22 cellular contexts compared by ENCODE assay signal in the genomic region with DNA sequence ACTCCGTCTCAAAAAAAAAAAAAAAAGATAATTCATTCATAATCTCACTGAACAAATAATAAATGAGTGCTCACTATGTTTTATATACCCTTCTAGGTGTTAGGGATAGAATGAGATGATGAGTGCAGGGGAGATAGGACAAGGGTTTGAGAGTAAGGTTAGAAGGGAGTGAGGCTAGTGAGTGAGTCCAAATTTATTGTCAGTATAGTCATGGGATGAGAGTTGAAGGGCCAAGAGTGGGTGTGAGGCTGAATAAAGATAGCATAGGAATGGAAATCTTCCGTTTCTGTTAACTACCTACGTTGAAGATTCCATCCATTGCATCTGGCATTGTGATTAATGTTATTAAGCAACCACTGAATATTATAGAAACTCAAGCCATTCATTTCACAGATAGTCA. TPM values are rescaled to one million over a fixed set of nuclear protein-coding genes. Genes with fewer than 3 reads are reported as not detected.
A peak's percentile ranks its signal among the peaks of the same experiment; 100 is the strongest.
DNase-seq lines count a peak whose midpoint lies in the region; ATAC-seq, FAIRE-seq and TF ChIP-seq lines count a peak whose summit lies in the region.
"Had no signal": no experiment of that assay in that cellular context is flagged by ENCODE, and none has a peak within 500 bp of the region (broad histone marks: within the 10 kb centered on the region; RNA-seq: fewer than 3 reads in every experiment).

No MANE protein-coding gene starts in this region.

- H3K18ac ChIP-seq in IMR-90 (ENCODE audit: low read depth, low read length) (no peak overlapping the region), trophoblast cell (ENCODE audit: low read length) (no peak overlapping the region)

- H3K23ac ChIP-seq in IMR-90 (ENCODE audit: low read depth, low read length): no peak overlapping the region
- no peak overlapping the region for H3K23ac ChIP-seq in trophoblast cell (ENCODE audit: low read length)

- H4K5ac ChIP-seq in IMR-90 (ENCODE audit: low read depth, low read length): no peak overlapping the region

- no peaks in the 10 kb centered on the region for H3K9me3 ChIP-seq in IMR-90 (ENCODE audit: control insufficient read depth, insufficient read depth, low read length)
- no peaks in the 10 kb centered on the region for H3K9me3 ChIP-seq in K562 (replicated peaks; ENCODE audit: control insufficient read depth, insufficient read depth, low read depth, low read length)
- H3K9me3 ChIP-seq in trophoblast cell (ENCODE audit: insufficient read depth, low read depth, low read length): no peaks in the 10 kb centered on the region
- H3K9me3 ChIP-seq in gastroesophageal sphincter: no peaks in the 10 kb centered on the region

- no peak for ATAC-seq in IMR-90 (ENCODE audit: low read depth)
- no peak for ATAC-seq in K562
- ATAC-seq in gastroesophageal sphincter: no peak

- H3K4me3 ChIP-seq in IMR-90 (ENCODE audit: insufficient read depth, low read depth, low read length) (no peak overlapping the region), K562 (no peak overlapping the region), trophoblast cell (ENCODE audit: low read depth, low read length) (no peak overlapping the region), gastroesophageal sphincter (no peak overlapping the region)
- H3K4me3 ChIP-seq: SK-N-MC had no signal

- DNase-seq in GM19239 (ENCODE audit: insufficient read length, low spot score): no peak
- no peak for DNase-seq in IMR-90
- no peak for DNase-seq in K562 (ENCODE audit: extremely low read depth in 1 of 4, low spot score in 3 of 4)
- peak in 1 of 2 donors; percentile 8 for DNase-seq in trophoblast cell
- no peak for DNase-seq in NCI-H1436 treated with DMSO at 0.1 percent for 48 hours (lab: John Stamatoyannopoulos, UW)
- no peak for DNase-seq in AML-193 (lab: John Stamatoyannopoulos, UW)
- DNase-seq: COR-L47, GF-D8, KBM-7, NCI-H1048, NCI-H1694, NCI-H2107, NCI-H2227 treated with DMSO at 0.1 percent for 48 hours, NCI-H524 treated with DMSO at 0.1 percent for 48 hours, Right ventricle myocardium superior had no signal

- H3K27me3 ChIP-seq in IMR-90 (ENCODE audit: control insufficient read depth, insufficient read depth, low read length) (no peaks in the 10 kb centered on the region), K562 (ENCODE audit: control insufficient read depth in 2 of 2, insufficient read depth in 2 of 2, low read length in 2 of 2) (no peaks in the 10 kb centered on the region), trophoblast cell (ENCODE audit: insufficient read depth, low read length) (no peaks in the 10 kb centered on the region), gastroesophageal sphincter (no peaks in the 10 kb centered on the region)

- H4K20me1 ChIP-seq in IMR-90 (ENCODE audit: insufficient read depth, low read length) (peaks cover 83% of the 10 kb centered on the region), K562 (replicated peaks; ENCODE audit: control insufficient read depth, insufficient read depth, low read length) (peaks cover 13% of the 10 kb centered on the region; the same call in 1 of the 2 replicates)

- TF ChIP-seq CTCF in IMR-90 (conservative IDR thresholded peaks at IDR 0.05; ENCODE audit: low read depth, low read length): no peak
- TF ChIP-seq CTCF in K562 (IDR thresholded peaks at IDR 0.05 in 2 of 3, conservative IDR thresholded peaks at IDR 0.05 in 1 of 3; ENCODE audit: insufficient read depth in 2 of 3, low read depth in 1 of 3, low read length in 3 of 3): no peak
- no peak for TF ChIP-seq CTCF in gastroesophageal sphincter (IDR thresholded peaks at IDR 0.05)

- no peak overlapping the region for H3K56ac ChIP-seq in IMR-90 (ENCODE audit: extremely low read depth, insufficient read depth, low read length)

- H3K79me2 ChIP-seq in K562 (ENCODE audit: control insufficient read depth, insufficient read depth, low read length) (peaks cover 98% of the 10 kb centered on the region), trophoblast cell (ENCODE audit: control insufficient read depth, insufficient read depth, low read length, poor library complexity) (peaks cover 8% of the 10 kb centered on the region)

- BruUV-seq in IMR-90 (replicated peaks; lab: Mats Ljungman, UMichigan): no TSS peak
- BruUV-seq in K562 (replicated peaks; lab: Mats Ljungman, UMichigan): no TSS peak

- POLR2A ChIA-PET in IMR-90 (lab: Charles Lee; ENCODE audit: unreplicated experiment): no interaction called here
- POLR2A ChIA-PET in K562 (lab: Yijun Ruan, JAX): interaction anchor here (0.8 to 1.9 kb wide), 5 partner anchors 10 to 19 kb away, joined by 3 to 9 read pairs (median 5); a partner anchor contains a TSS

- TF ChIP-seq RAD21 in IMR-90 (IDR thresholded peaks at IDR 0.05; ENCODE audit: low read length): no peak
- TF ChIP-seq RAD21 in K562 (CRISPR knock-in tag; conservative IDR thresholded peaks at IDR 0.05 in 1 of 2, IDR thresholded peaks at IDR 0.05 in 1 of 2): no peak

- H3K4me2 ChIP-seq in IMR-90 (ENCODE audit: low read depth, low read length) (no peak overlapping the region), K562 (ENCODE audit: insufficient read depth, low read length) (no peak overlapping the region), trophoblast cell (ENCODE audit: low read length) (no peak overlapping the region)

- H2AK5ac ChIP-seq in IMR-90 (ENCODE audit: low read depth, low read length): no peak overlapping the region
- H2AK5ac ChIP-seq in trophoblast cell (ENCODE audit: low read length): no peak overlapping the region

- no peak overlapping the region for H2AFZ ChIP-seq in IMR-90 (replicated peaks; ENCODE audit: low read length, poor library complexity)
- no peak overlapping the region for H2AFZ ChIP-seq in K562 (ENCODE audit: low read depth, low read length)
- no peak overlapping the region for H2AFZ ChIP-seq in trophoblast cell (ENCODE audit: insufficient read depth, low read length, poor library complexity)

- no peaks in the 10 kb centered on the region for H3K36me3 ChIP-seq in IMR-90 (ENCODE audit: control insufficient read depth, insufficient read depth, low read length)
- no peaks in the 10 kb centered on the region for H3K36me3 ChIP-seq in K562 (ENCODE audit: control insufficient read depth, insufficient read depth, low read length)
- H3K36me3 ChIP-seq in trophoblast cell (ENCODE audit: control insufficient read depth in 1 of 2, insufficient read depth in 2 of 2, low read length in 2 of 2): no peaks in the 10 kb centered on the region
- H3K36me3 ChIP-seq in gastroesophageal sphincter: no peaks in the 10 kb centered on the region

- FAIRE-seq in GM19239 (lab: Jason Lieb, UNC) (peak; percentile 42), K562 (lab: Jason Lieb, UNC) (no peak)
- FAIRE-seq: H54 had no signal

- no peak overlapping the region for H4K12ac ChIP-seq in trophoblast cell (ENCODE audit: low read depth, low read length)

- intact Hi-C loops in IMR-90 (cut with micrococcal nuclease): no loop called here
- intact Hi-C loops in K562 (cut with micrococcal nuclease): no loop called here

- no CpG with 5 or more reads among the region's 3 CpGs for WGBS in IMR-90 (ENCODE audit: extremely low coverage in 2 of 2, insufficient read length in 1 of 2), 2 experiments
- 92% methylated on average over 3 of the region's 3 CpGs for WGBS in K562 (ENCODE audit: insufficient coverage, low coverage, missing lambda C conversion rate)
- WGBS in trophoblast cell (ENCODE audit: extremely low coverage, insufficient coverage, insufficient read length): no CpG with 5 or more reads among the region's 3 CpGs
- 83 to 85% methylated on average over 2 to 3 of the region's 3 CpGs for WGBS in gastroesophageal sphincter (ENCODE audit: low coverage in 1 of 2), 2 donors

- H3K4ac ChIP-seq in IMR-90 (ENCODE audit: low read depth, low read length) (no peak overlapping the region), trophoblast cell (ENCODE audit: low read depth, low read length) (peak overlapping the region; percentile 52)

- CTCF ChIA-PET in IMR-90 (lab: Yijun Ruan, JAX) (interaction anchor here (0.5 kb wide), 1 partner anchor 283 kb away, joined by 3 read pairs; no protein-coding TSS in a partner anchor), K562 (lab: Yijun Ruan, JAX; ENCODE audit: low intra/inter-chr PET ratio) (no interaction called here)

- TF ChIP-seq EP300 in K562 (IDR thresholded peaks at IDR 0.05; ENCODE audit: low read length): no peak
- no peak for TF ChIP-seq EP300 in gastroesophageal sphincter (IDR thresholded peaks at IDR 0.05)

- H3K27ac ChIP-seq in IMR-90 (ENCODE audit: insufficient read depth, low read length): no peak overlapping the region
- no peak overlapping the region for H3K27ac ChIP-seq in K562 (ENCODE audit: extremely low read depth, low read depth, low read length)
- no peak overlapping the region for H3K27ac ChIP-seq in trophoblast cell (ENCODE audit: low read depth, low read length)
- no peak overlapping the region for H3K27ac ChIP-seq in gastroesophageal sphincter
- H3K27ac ChIP-seq: C4-2B, SK-N-MC had no signal

- H3K79me1 ChIP-seq in IMR-90 (ENCODE audit: low read depth in 1 of 2, low read length in 2 of 2) (peaks cover 0 to 67% of the 10 kb centered on the region in 2 experiments; a peak in 3 of 4 replicates), trophoblast cell (ENCODE audit: low read length) (no peaks in the 10 kb centered on the region)

- H2BK5ac ChIP-seq in IMR-90 (ENCODE audit: low read depth, low read length, poor library complexity, severe bottlenecking) (peak overlapping the region; percentile 29), trophoblast cell (ENCODE audit: low read depth, low read length, poor library complexity) (no peak overlapping the region)

- H3K9me1 ChIP-seq in IMR-90 (ENCODE audit: insufficient read depth, low read length): peaks cover 13% of the 10 kb centered on the region
- H3K9me1 ChIP-seq in K562 (ENCODE audit: control insufficient read depth, insufficient read depth, low read length): no peaks in the 10 kb centered on the region

- H4K8ac ChIP-seq in IMR-90 (ENCODE audit: low read depth in 2 of 2, low read length in 2 of 2) (no peak overlapping the region), trophoblast cell (ENCODE audit: low read depth, low read length) (no peak overlapping the region)

- no peak overlapping the region for H2BK20ac ChIP-seq in IMR-90 (ENCODE audit: low read depth, low read length)

- dilution Hi-C loops in IMR-90 (cut with HindIII; ENCODE audit: low sequenced_read_pairs, unreplicated experiment): no loop called here

- in situ Hi-C loops in IMR-90 (cut with MboI; ENCODE audit: low sequenced_read_pairs): no loop called here
- in situ Hi-C loops in K562 (cut with MboI): no loop called here

- no peak overlapping the region for H4K91ac ChIP-seq in IMR-90 (ENCODE audit: insufficient read depth, low read depth, low read length)
- H4K91ac ChIP-seq in trophoblast cell (ENCODE audit: low read depth, low read length): no peak overlapping the region

- H3K9ac ChIP-seq in IMR-90 (ENCODE audit: low read depth, low read length) (no peak overlapping the region), K562 (ENCODE audit: insufficient read depth in 1 of 2, low read depth in 2 of 2, low read length in 2 of 2) (no peak overlapping the region), trophoblast cell (ENCODE audit: low read length) (no peak overlapping the region)

- H2AK9ac ChIP-seq in IMR-90 (replicated peaks; ENCODE audit: low read depth, low read length, poor library complexity): no peak overlapping the region

- H3K14ac ChIP-seq in IMR-90 (replicated peaks; ENCODE audit: low read depth, low read length): no peak overlapping the region
- no peak overlapping the region for H3K14ac ChIP-seq in trophoblast cell (ENCODE audit: low read length)

- H2BK15ac ChIP-seq in IMR-90 (ENCODE audit: low read depth, low read length): no peak overlapping the region

- no peak overlapping the region for H2BK120ac ChIP-seq in IMR-90 (ENCODE audit: low read depth, low read length)
- H2BK120ac ChIP-seq in trophoblast cell (ENCODE audit: insufficient read depth, low read length, poor library complexity): no peak overlapping the region

- TF ChIP-seq POLR2A in IMR-90 (IDR thresholded peaks at IDR 0.05; ENCODE audit: low read depth, low read length) (no peak), K562 (conservative IDR thresholded peaks at IDR 0.05) (no peak), gastroesophageal sphincter (IDR thresholded peaks at IDR 0.05) (no peak)

- no peak overlapping the region for H2BK12ac ChIP-seq in trophoblast cell (ENCODE audit: low read length)

- H3K4me1 ChIP-seq in IMR-90 (ENCODE audit: control insufficient read depth, insufficient read depth, low read length) (peaks cover 7% of the 10 kb centered on the region), K562 (replicated peaks in 1 of 2; ENCODE audit: control insufficient read depth in 2 of 2, insufficient read depth in 2 of 2, low read length in 2 of 2) (peaks cover 4 to 7% of the 10 kb centered on the region in 2 experiments), trophoblast cell (ENCODE audit: control insufficient read depth in 1 of 2, insufficient read depth in 2 of 2, low read length in 2 of 2) (peaks cover 4 to 9% of the 10 kb centered on the region in 2 experiments), gastroesophageal sphincter (peaks cover 14 to 88% (median 27%) of the 10 kb centered on the region in 3 donors)

RNA-seq across cellular contexts. Expression of a gene that starts 16.8 kb away (rescaled TPM):
- 14.9 and 25.0 TPM in 2 replicates for total RNA-seq in IMR-90 (2012; rRNA removed)
- 4.8 and 5.9 TPM in 2 replicates for polyA plus RNA-seq in IMR-90 (2012; rRNA removed)
- polyA plus RNA-seq in IMR-90 (2012; cell fraction: cytosol; rRNA removed): 0.90 and 0.98 TPM in 2 replicates
- 0.58 and 3.0 TPM in 2 replicates for polyA plus RNA-seq in IMR-90 (2012; cell fraction: nucleus; rRNA removed; ENCODE audit: low replicate concordance)
- total RNA-seq in K562 (2011; cell fraction: chromatin; rRNA removed; ENCODE audit: low replicate concordance): 4.4 and 10.9 TPM in 2 replicates
- 3.5 and 3.9 TPM in 2 replicates for total RNA-seq in K562 (2011; cell fraction: nucleolus; rRNA removed)
- 8.6 and 16.3 TPM in 2 replicates for total RNA-seq in K562 (2011; cell fraction: nucleoplasm; rRNA removed)
- 7.1 and 7.9 TPM in 2 replicates for total RNA-seq in K562 (2014; rRNA removed)
- total RNA-seq in K562 (2014; rRNA removed; fragmentation: Illumina TruSeq; extraction: Trizol): 12.9 and 14.3 TPM in 2 replicates
- 11.0 and 11.9 TPM in 2 replicates for total RNA-seq in K562 (2015; rRNA removed; fragmentation: Illumina TruSeq; extraction: Trizol)
- total RNA-seq in K562 (2021): 9.1 TPM in 2 replicates
- polyA plus RNA-seq in K562 (2011; rRNA removed): 8.8 and 13.2 TPM in 2 replicates
- 2.1 and 5.2 TPM in 2 replicates for polyA plus RNA-seq in K562 (2011; cell fraction: cytosol; rRNA removed)
- 1.5 and 2.5 TPM in 2 replicates for polyA plus RNA-seq in K562 (2011; cell fraction: nucleus; rRNA removed)
- polyA plus RNA-seq in K562 (2012): 7.9 and 9.5 TPM in 2 replicates
- polyA plus RNA-seq in K562 (2014; fragmentation: Illumina TruSeq; extraction: Trizol): 8.5 and 8.9 TPM in 2 replicates
- polyA plus RNA-seq in K562 (2014; fragmentation: Nextera tagmentation; extraction: Ambion mirVana): 1 to 10 TPM; 6.9 to 8.0 TPM
- 6.3 and 6.8 TPM in 2 replicates for polyA plus RNA-seq in K562 (2014; rRNA removed)
- 23.7 and 24.6 TPM in 2 replicates for polyA minus RNA-seq in K562 (2011; rRNA and poly(A)+ RNA removed)
- 5.8 and 6.5 TPM in 2 replicates for polyA minus RNA-seq in K562 (2011; cell fraction: cytosol; rRNA and poly(A)+ RNA removed)
- 5.3 and 10.7 TPM in 2 replicates for polyA minus RNA-seq in K562 (2011; cell fraction: nucleus; rRNA and poly(A)+ RNA removed)
- polyA plus RNA-seq in trophoblast cell (2013): 6.9 and 7.0 TPM in 2 replicates
- 1 to 10 TPM; 6.6 to 9.4 (median 8.0) TPM for total RNA-seq in gastroesophageal sphincter

RNA-seq across cellular contexts. Expression of a gene that starts 25.6 kb away (rescaled TPM):
- under 0.01 TPM in 1 of 2 replicates, not detected in the other for total RNA-seq in IMR-90 (2012; rRNA removed)
- not detected in 2 replicates for polyA plus RNA-seq in IMR-90 (2012; rRNA removed)
- not detected in 2 replicates for polyA plus RNA-seq in IMR-90 (2012; cell fraction: cytosol; rRNA removed)
- polyA plus RNA-seq in IMR-90 (2012; cell fraction: nucleus; rRNA removed; ENCODE audit: low replicate concordance): 0.09 TPM in 1 of 2 replicates, not detected in the other
- total RNA-seq in K562 (2011; cell fraction: chromatin; rRNA removed; ENCODE audit: low replicate concordance): not detected in 2 replicates
- total RNA-seq in K562 (2011; cell fraction: nucleolus; rRNA removed): under 0.01 TPM in 1 of 2 replicates, not detected in the other
- total RNA-seq in K562 (2011; cell fraction: nucleoplasm; rRNA removed): 0.29 TPM in 1 of 2 replicates, not detected in the other
- total RNA-seq in K562 (2014; rRNA removed): not detected in 2 replicates
- 0.04 TPM in 1 of 2 replicates, not detected in the other for total RNA-seq in K562 (2014; rRNA removed; fragmentation: Illumina TruSeq; extraction: Trizol)
- total RNA-seq in K562 (2015; rRNA removed; fragmentation: Illumina TruSeq; extraction: Trizol): 0.15 TPM in 1 of 2 replicates, not detected in the other
- not detected in 2 replicates for total RNA-seq in K562 (2021)
- 0.15 TPM in 1 of 2 replicates, not detected in the other for polyA plus RNA-seq in K562 (2011; rRNA removed)
- polyA plus RNA-seq in K562 (2011; cell fraction: cytosol; rRNA removed): 0.01 TPM in 1 of 2 replicates, not detected in the other
- polyA plus RNA-seq in K562 (2011; cell fraction: nucleus; rRNA removed): not detected in 2 replicates
- polyA plus RNA-seq in K562 (2012): 0.90 and 1.3 TPM in 2 replicates
- polyA plus RNA-seq in K562 (2014; fragmentation: Illumina TruSeq; extraction: Trizol): not detected in 2 replicates
- polyA plus RNA-seq in K562 (2014; fragmentation: Nextera tagmentation; extraction: Ambion mirVana): 1 to 10 TPM in 1 of 2 experiments, under 1 TPM in 1; 0.65 to 1.1 TPM
- 0.25 TPM in 1 of 2 replicates, not detected in the other for polyA plus RNA-seq in K562 (2014; rRNA removed)
- polyA minus RNA-seq in K562 (2011; rRNA and poly(A)+ RNA removed): 0.28 and 0.54 TPM in 2 replicates
- not detected in 2 replicates for polyA minus RNA-seq in K562 (2011; cell fraction: cytosol; rRNA and poly(A)+ RNA removed)
- polyA minus RNA-seq in K562 (2011; cell fraction: nucleus; rRNA and poly(A)+ RNA removed): 0.89 TPM in 1 of 2 replicates, not detected in the other
- not detected in 2 replicates for polyA plus RNA-seq in trophoblast cell (2013)
- total RNA-seq in gastroesophageal sphincter: not detected
- total RNA-seq: A673, Daoy, HT1080 had no signal

RNA-seq across cellular contexts. Expression of a gene that starts 54.2 kb away (rescaled TPM):
- 0.28 and 0.36 TPM in 2 replicates for total RNA-seq in IMR-90 (2012; rRNA removed)
- 0.17 and 0.26 TPM in 2 replicates for polyA plus RNA-seq in IMR-90 (2012; rRNA removed)
- 0.07 TPM in 1 of 2 replicates, not detected in the other for polyA plus RNA-seq in IMR-90 (2012; cell fraction: cytosol; rRNA removed)
- 0.10 TPM in 1 of 2 replicates, not detected in the other for polyA plus RNA-seq in IMR-90 (2012; cell fraction: nucleus; rRNA removed; ENCODE audit: low replicate concordance)
- not detected in 2 replicates for total RNA-seq in K562 (2011; cell fraction: chromatin; rRNA removed; ENCODE audit: low replicate concordance)
- not detected in 2 replicates for total RNA-seq in K562 (2011; cell fraction: nucleolus; rRNA removed)
- not detected in 2 replicates for total RNA-seq in K562 (2011; cell fraction: nucleoplasm; rRNA removed)
- total RNA-seq in K562 (2014; rRNA removed): 0.33 TPM in 1 of 2 replicates, not detected in the other
- 0.25 and 0.29 TPM in 2 replicates for total RNA-seq in K562 (2014; rRNA removed; fragmentation: Illumina TruSeq; extraction: Trizol)
- total RNA-seq in K562 (2015; rRNA removed; fragmentation: Illumina TruSeq; extraction: Trizol): 0.33 and 0.60 TPM in 2 replicates
- total RNA-seq in K562 (2021): 0.16 and 0.47 TPM in 2 replicates
- polyA plus RNA-seq in K562 (2011; rRNA removed): 0.27 and 0.32 TPM in 2 replicates
- 0.19 TPM in 1 of 2 replicates, not detected in the other for polyA plus RNA-seq in K562 (2011; cell fraction: cytosol; rRNA removed)
- 0.37 TPM in 1 of 2 replicates, not detected in the other for polyA plus RNA-seq in K562 (2011; cell fraction: nucleus; rRNA removed)
- polyA plus RNA-seq in K562 (2012): 0.42 and 0.46 TPM in 2 replicates
- 0.52 and 0.90 TPM in 2 replicates for polyA plus RNA-seq in K562 (2014; fragmentation: Illumina TruSeq; extraction: Trizol)
- under 1 TPM; 0.06 to 0.22 TPM for polyA plus RNA-seq in K562 (2014; fragmentation: Nextera tagmentation; extraction: Ambion mirVana)
- 0.07 TPM in 1 of 2 replicates, not detected in the other for polyA plus RNA-seq in K562 (2014; rRNA removed)
- 0.63 and 0.81 TPM in 2 replicates for polyA minus RNA-seq in K562 (2011; rRNA and poly(A)+ RNA removed)
- polyA minus RNA-seq in K562 (2011; cell fraction: cytosol; rRNA and poly(A)+ RNA removed): not detected in 2 replicates
- 0.13 TPM in 1 of 2 replicates, not detected in the other for polyA minus RNA-seq in K562 (2011; cell fraction: nucleus; rRNA and poly(A)+ RNA removed)
- 0.04 TPM in 1 of 2 replicates, not detected in the other for polyA plus RNA-seq in trophoblast cell (2013)
- not detected for total RNA-seq in gastroesophageal sphincter
- total RNA-seq: A673, Right ventricle myocardium superior had no signal

RNA-seq across cellular contexts. Expression of a gene that starts 54.4 kb away (rescaled TPM):
- total RNA-seq in IMR-90 (2012; rRNA removed) (50.3 and 61.5 TPM in 2 replicates), K562 (2014; rRNA removed) (51.0 and 57.1 TPM in 2 replicates), K562 (2014; rRNA removed; fragmentation: Illumina TruSeq; extraction: Trizol) (11.5 and 17.8 TPM in 2 replicates), K562 (2015; rRNA removed; fragmentation: Illumina TruSeq; extraction: Trizol) (27.1 and 28.4 TPM in 2 replicates), K562 (2021) (74.1 and 77.7 TPM in 2 replicates), gastroesophageal sphincter (10 to 100 TPM; 28.9 to 38.0 (median 35.6) TPM)
- polyA plus RNA-seq in IMR-90 (2012; rRNA removed) (103 and 116 TPM in 2 replicates), K562 (2011; rRNA removed) (28.2 and 67.7 TPM in 2 replicates), K562 (2014; fragmentation: Illumina TruSeq; extraction: Trizol) (48.2 and 51.1 TPM in 2 replicates), K562 (2014; fragmentation: Nextera tagmentation; extraction: Ambion mirVana) (1 to 10 TPM; 2.0 to 4.0 TPM), K562 (2014; rRNA removed) (43.8 and 55.6 TPM in 2 replicates)
- polyA plus RNA-seq in IMR-90 (2012; cell fraction: cytosol; rRNA removed): 64.5 and 81.2 TPM in 2 replicates
- polyA plus RNA-seq in IMR-90 (2012; cell fraction: nucleus; rRNA removed; ENCODE audit: low replicate concordance): 569 and 1,268 TPM in 2 replicates
- 140 and 447 TPM in 2 replicates for total RNA-seq in K562 (2011; cell fraction: chromatin; rRNA removed; ENCODE audit: low replicate concordance)
- total RNA-seq in K562 (2011; cell fraction: nucleolus; rRNA removed): 236 and 252 TPM in 2 replicates
- total RNA-seq in K562 (2011; cell fraction: nucleoplasm; rRNA removed): 132 and 154 TPM in 2 replicates
- polyA plus RNA-seq in K562 (2011; cell fraction: cytosol; rRNA removed): 33.1 and 34.0 TPM in 2 replicates
- 436 and 581 TPM in 2 replicates for polyA plus RNA-seq in K562 (2011; cell fraction: nucleus; rRNA removed)
- 54.7 and 59.0 TPM in 2 replicates for polyA plus RNA-seq in K562 (2012)
- 21.0 and 24.7 TPM in 2 replicates for polyA minus RNA-seq in K562 (2011; rRNA and poly(A)+ RNA removed)
- polyA minus RNA-seq in K562 (2011; cell fraction: cytosol; rRNA and poly(A)+ RNA removed): 32.1 and 40.5 TPM in 2 replicates
- polyA minus RNA-seq in K562 (2011; cell fraction: nucleus; rRNA and poly(A)+ RNA removed): 99.8 and 119 TPM in 2 replicates
- 31.5 and 36.1 TPM in 2 replicates for polyA plus RNA-seq in trophoblast cell (2013)

RNA-seq across cellular contexts. Expression of a gene that starts 55.7 kb away (rescaled TPM):
- total RNA-seq in IMR-90 (2012; rRNA removed) (1.4 and 1.6 TPM in 2 replicates), K562 (2014; rRNA removed) (0.78 and 1.00 TPM in 2 replicates), K562 (2014; rRNA removed; fragmentation: Illumina TruSeq; extraction: Trizol) (0.67 and 0.69 TPM in 2 replicates), K562 (2015; rRNA removed; fragmentation: Illumina TruSeq; extraction: Trizol) (0.53 and 0.54 TPM in 2 replicates), K562 (2021) (0.72 and 1.0 TPM in 2 replicates), gastroesophageal sphincter (10 to 100 TPM in 3 of 4 donors, 1 to 10 TPM in 1; 7.7 to 19.3 (median 14.7) TPM)
- polyA plus RNA-seq in IMR-90 (2012; rRNA removed) (1.5 TPM in 2 replicates), K562 (2011; rRNA removed) (0.33 and 0.46 TPM in 2 replicates), K562 (2014; fragmentation: Illumina TruSeq; extraction: Trizol) (0.76 and 0.83 TPM in 2 replicates), K562 (2014; fragmentation: Nextera tagmentation; extraction: Ambion mirVana) (under 1 TPM; 0.24 to 0.31 TPM), K562 (2014; rRNA removed) (0.45 and 0.71 TPM in 2 replicates)
- 0.81 and 1.1 TPM in 2 replicates for polyA plus RNA-seq in IMR-90 (2012; cell fraction: cytosol; rRNA removed)
- polyA plus RNA-seq in IMR-90 (2012; cell fraction: nucleus; rRNA removed; ENCODE audit: low replicate concordance): 0.55 and 0.70 TPM in 2 replicates
- 0.69 and 0.83 TPM in 2 replicates for total RNA-seq in K562 (2011; cell fraction: chromatin; rRNA removed; ENCODE audit: low replicate concordance)
- total RNA-seq in K562 (2011; cell fraction: nucleolus; rRNA removed): 0.39 and 0.83 TPM in 2 replicates
- 1.0 and 1.2 TPM in 2 replicates for total RNA-seq in K562 (2011; cell fraction: nucleoplasm; rRNA removed)
- polyA plus RNA-seq in K562 (2011; cell fraction: cytosol; rRNA removed): 0.50 and 0.70 TPM in 2 replicates
- polyA plus RNA-seq in K562 (2011; cell fraction: nucleus; rRNA removed): 0.46 and 0.54 TPM in 2 replicates
- polyA plus RNA-seq in K562 (2012): 0.68 and 0.84 TPM in 2 replicates
- polyA minus RNA-seq in K562 (2011; rRNA and poly(A)+ RNA removed): 0.39 and 0.56 TPM in 2 replicates
- polyA minus RNA-seq in K562 (2011; cell fraction: cytosol; rRNA and poly(A)+ RNA removed): 0.36 and 0.48 TPM in 2 replicates
- 0.27 and 0.67 TPM in 2 replicates for polyA minus RNA-seq in K562 (2011; cell fraction: nucleus; rRNA and poly(A)+ RNA removed)
- 0.08 and 0.12 TPM in 2 replicates for polyA plus RNA-seq in trophoblast cell (2013)
